26 cellular contexts compared by ENCODE assay signal in genomic region chr6:119330520-119330919, GRCh38.
"Had no signal": no experiment of that assay in that cellular context is flagged by ENCODE, and none has a peak within 500 bp of the region (broad histone marks: within the 10 kb centered on the region; RNA-seq: fewer than 3 reads in every experiment).

No MANE protein-coding gene starts in this region.

- H3K27ac ChIP-seq: colonic mucosa, dorsolateral prefrontal cortex, hepatocyte, left lung, neutrophil, ovary, psoas muscle, right atrium auricular region, upper lobe of left lung had no signal

- H3K4me1 ChIP-seq: psoas muscle had no signal

- H3K27me3 Mint-ChIP-seq: activated naive CD8-positive, alpha-beta T cell; activated T-cell treated with anti-CD3 and anti-CD28 coated beads, Interleukin-2, amount 50 U/mL, for 24 hours; effector memory CD8-positive, alpha-beta T cell had no signal

- DNase-seq: activated CD4-positive, alpha-beta T cell treated with anti-CD3 and anti-CD28 coated beads for 1 hour; activated CD8-positive, alpha-beta memory T cell treated with anti-CD3 and anti-CD28 coated beads for 24 hours; activated CD8-positive, alpha-beta memory T cell treated with anti-CD3 and anti-CD28 coated beads, Interleukin-2, amount 50 U/mL, for 4 hours; activated naive CD4-positive, alpha-beta T cell; activated T-cell treated with anti-CD3 and anti-CD28 coated beads, Interleukin-2, amount 50 U/mL, for 24 hours; colonic mucosa; dorsolateral prefrontal cortex; effector memory CD8-positive, alpha-beta T cell; foreskin melanocyte; glutamatergic neuron; kidney glomerular epithelial cell; left lung; ovary; psoas muscle; stimulated activated CD4-positive, alpha-beta T cell treated with anti-CD3 and anti-CD28 coated beads, Interleukin-12 subunit alpha, Interleukin-12 subunit beta, amount 100 ng/mL, for 4 hours; stimulated activated CD4-positive, alpha-beta T cell treated with anti-CD3 and anti-CD28 coated beads, Interleukin-4, amount 100 ng/mL, for 4 hours; stimulated activated naive CD8-positive, alpha-beta T cell treated with anti-CD3 and anti-CD28 coated beads, Interleukin-15, Interleukin-2, amounts not matched to agents 100 U/mL and 50 U/mL, for 24 hours; upper lobe of left lung had no signal

- H3K9me3 ChIP-seq: colonic mucosa, left lung, neutrophil, ovary, psoas muscle, right atrium auricular region, upper lobe of left lung had no signal

- H3K27me3 ChIP-seq: colonic mucosa, dorsolateral prefrontal cortex, hepatocyte, left lung, neutrophil, ovary, right atrium auricular region, upper lobe of left lung had no signal

- H3K36me3 ChIP-seq: colonic mucosa, neutrophil, ovary, right atrium auricular region had no signal

- H3K4me2 ChIP-seq: hepatocyte had no signal

- ATAC-seq: effector memory CD8-positive, alpha-beta T cell; esophagus mucosa; left lung; psoas muscle; stimulated activated naive CD8-positive, alpha-beta T cell treated with anti-CD3 and anti-CD28 coated beads, Interleukin-15, Interleukin-2, amounts not matched to agents 100 U/mL and 50 U/mL, for 24 hours had no signal

- H3K4me3 Mint-ChIP-seq: activated naive CD8-positive, alpha-beta T cell; activated T-cell treated with anti-CD3 and anti-CD28 coated beads, Interleukin-2, amount 50 U/mL, for 24 hours; effector memory CD8-positive, alpha-beta T cell; nephron had no signal

- H2AFZ ChIP-seq: hepatocyte had no signal

- H3K4me3 ChIP-seq: colonic mucosa, dorsolateral prefrontal cortex, hepatocyte, left lung, lung, ovary, psoas muscle, right atrium auricular region, upper lobe of left lung had no signal

- H3K9me3 Mint-ChIP-seq: activated T-cell treated with anti-CD3 and anti-CD28 coated beads, Interleukin-2, amount 50 U/mL, for 24 hours; activated T-helper 2 cell treated with anti-CD3 and anti-CD28 coated beads, Interferon-gamma antibody, Interleukin-2, Interleukin-4, amounts not matched to agents 10 μg/mL and 5 μg/mL and 100 μg/mL, durations not matched to agents 14 hours and 24 hours and 36 hours; effector memory CD8-positive, alpha-beta T cell; nephron had no signal

- H3K27ac Mint-ChIP-seq: activated naive CD8-positive, alpha-beta T cell; activated T-cell treated with anti-CD3 and anti-CD28 coated beads, Interleukin-2, amount 50 U/mL, for 24 hours; activated T-helper 2 cell treated with anti-CD3 and anti-CD28 coated beads, Interferon-gamma antibody, Interleukin-2, Interleukin-4, amounts not matched to agents 10 μg/mL and 5 μg/mL and 100 μg/mL, durations not matched to agents 14 hours and 24 hours and 36 hours; nephron had no signal

- H3K4me1 Mint-ChIP-seq: nephron had no signal
